Comparison of ENCODE assay signal across 2 cellular contexts in the genomic region with DNA sequence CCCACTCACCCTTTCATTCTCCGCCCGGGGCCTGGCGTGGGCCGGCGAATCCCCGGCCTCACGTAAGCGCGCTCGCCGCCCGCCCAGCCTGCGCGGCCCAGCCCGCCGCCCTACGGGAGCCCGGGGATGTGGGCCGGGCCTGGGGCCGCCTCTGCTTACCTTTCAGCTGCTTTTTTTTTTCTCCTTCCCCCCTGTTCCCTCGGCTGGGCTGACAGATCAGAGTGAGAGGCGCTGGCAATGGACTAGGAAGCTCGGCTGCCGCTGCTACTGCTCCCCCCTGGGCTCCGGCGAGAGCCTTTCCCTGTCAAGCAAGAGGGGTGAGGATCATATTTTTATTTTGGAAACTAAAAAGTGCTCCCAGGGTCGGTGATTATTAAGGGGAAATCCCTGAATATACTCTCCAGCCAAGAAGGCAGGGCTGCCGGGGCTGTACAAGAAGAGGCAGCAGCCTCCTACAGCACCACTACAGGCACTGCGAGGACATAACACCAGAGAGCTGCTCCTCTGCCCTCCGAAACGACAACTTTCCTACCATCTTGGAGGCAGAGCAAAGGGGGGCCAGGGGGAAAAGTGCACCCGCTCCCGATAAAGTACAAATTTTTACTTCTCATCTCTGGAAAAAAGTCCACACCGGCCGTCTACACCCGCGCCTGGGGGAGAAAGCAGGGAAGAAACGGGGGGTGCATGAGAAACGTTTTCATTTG.
TF ChIP-seq lines count a peak whose summit lies in the region.

A gene with protein sequence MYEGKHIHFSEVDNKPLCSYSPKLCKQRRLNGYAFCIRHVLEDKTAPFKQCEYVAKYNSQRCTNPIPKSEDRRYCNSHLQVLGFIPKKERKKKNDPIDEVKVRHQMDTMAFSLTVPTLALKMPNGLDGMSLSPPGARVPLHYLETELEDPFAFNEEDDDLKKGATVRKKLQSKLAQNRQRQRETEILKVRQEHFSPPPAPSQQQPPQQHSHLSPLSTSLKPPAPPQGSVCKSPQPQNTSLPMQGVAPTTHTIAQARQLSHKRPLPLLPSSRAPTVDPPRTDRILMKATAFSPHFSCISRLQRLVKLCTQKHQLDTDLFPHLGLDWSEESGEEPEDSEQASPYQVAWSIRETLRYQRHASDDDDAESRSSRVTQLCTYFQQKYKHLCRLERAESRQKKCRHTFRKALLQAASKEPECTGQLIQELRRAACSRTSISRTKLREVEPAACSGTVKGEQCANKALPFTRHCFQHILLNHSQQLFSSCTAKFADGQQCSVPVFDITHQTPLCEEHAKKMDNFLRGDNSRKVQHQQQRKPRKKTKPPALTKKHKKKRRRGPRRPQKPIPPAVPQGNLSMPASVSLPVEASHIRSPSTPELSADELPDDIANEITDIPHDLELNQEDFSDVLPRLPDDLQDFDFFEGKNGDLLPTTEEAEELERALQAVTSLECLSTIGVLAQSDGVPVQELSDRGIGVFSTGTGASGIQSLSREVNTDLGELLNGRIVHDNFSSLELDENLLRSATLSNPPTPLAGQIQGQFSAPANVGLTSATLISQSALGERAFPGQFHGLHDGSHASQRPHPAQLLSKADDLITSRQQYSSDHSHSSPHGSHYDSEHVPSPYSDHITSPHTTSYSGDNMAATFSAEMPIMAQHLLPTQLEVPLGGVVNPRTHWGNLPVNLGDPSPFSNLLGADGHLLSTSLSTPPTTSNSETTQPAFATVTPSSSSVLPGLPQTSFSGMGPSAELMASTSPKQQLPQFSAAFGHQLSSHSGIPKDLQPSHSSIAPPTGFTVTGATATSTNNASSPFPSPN (minus strand): TSS at position 433 of the 704 bp plus-strand sequence. CDS start 23,158 bp downstream, outside the sequence.

TF ChIP-seq in HCT116, 20 proteins besides CTCF, POLR2A, EP300 and RAD21:
- 0 out of 2 replicates have a peak, but pooled peaks have one; percentile 11 for TF ChIP-seq FOSL1 (IDR thresholded peaks at IDR 0.05; ENCODE audit: low read depth)
- peak; percentile 20; the same call in 1 of the 2 replicates for TF ChIP-seq SIN3A (IDR thresholded peaks at IDR 0.05; ENCODE audit: low read depth)
- TF ChIP-seq SRF (IDR thresholded peaks at IDR 0.05; ENCODE audit: low read depth) = no peak
- TF ChIP-seq TCF7L2 (IDR thresholded peaks at IDR 0.05; ENCODE audit: borderline replicate concordance, extremely low read depth, insufficient read depth, insufficient read length) = peak; percentile 77
- no peak for TF ChIP-seq EZH2phosphoT487 (IDR thresholded peaks at IDR 0.05; ENCODE audit: borderline replicate concordance)
- TF ChIP-seq EZH2 (IDR thresholded peaks at IDR 0.05) = no peak
- TF ChIP-seq, protein P1, sequence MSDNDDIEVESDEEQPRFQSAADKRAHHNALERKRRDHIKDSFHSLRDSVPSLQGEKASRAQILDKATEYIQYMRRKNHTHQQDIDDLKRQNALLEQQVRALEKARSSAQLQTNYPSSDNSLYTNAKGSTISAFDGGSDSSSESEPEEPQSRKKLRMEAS (IDR thresholded peaks at IDR 0.05) = 0 out of 2 replicates have a peak, but pooled peaks have one; percentile 13
- no peak for TF ChIP-seq SP1 (IDR thresholded peaks at IDR 0.05; ENCODE audit: low read depth)
- TF ChIP-seq POLR2AphosphoS5 (IDR thresholded peaks at IDR 0.05; ENCODE audit: low read depth, low read length) = peak; percentile 61
- TF ChIP-seq ZNF274 (IDR thresholded peaks at IDR 0.05; ENCODE audit: low read depth, low read length) = no peak
- no peak for TF ChIP-seq CBX3 (IDR thresholded peaks at IDR 0.05; ENCODE audit: low read depth)
- TF ChIP-seq, protein P2, sequence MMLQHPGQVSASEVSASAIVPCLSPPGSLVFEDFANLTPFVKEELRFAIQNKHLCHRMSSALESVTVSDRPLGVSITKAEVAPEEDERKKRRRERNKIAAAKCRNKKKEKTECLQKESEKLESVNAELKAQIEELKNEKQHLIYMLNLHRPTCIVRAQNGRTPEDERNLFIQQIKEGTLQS (IDR thresholded peaks at IDR 0.05) = no peak
- TF ChIP-seq EGR1 (IDR thresholded peaks at IDR 0.05; ENCODE audit: low read depth) = peak; percentile 20; the same call in 1 of the 2 replicates
- TF ChIP-seq, protein P3, sequence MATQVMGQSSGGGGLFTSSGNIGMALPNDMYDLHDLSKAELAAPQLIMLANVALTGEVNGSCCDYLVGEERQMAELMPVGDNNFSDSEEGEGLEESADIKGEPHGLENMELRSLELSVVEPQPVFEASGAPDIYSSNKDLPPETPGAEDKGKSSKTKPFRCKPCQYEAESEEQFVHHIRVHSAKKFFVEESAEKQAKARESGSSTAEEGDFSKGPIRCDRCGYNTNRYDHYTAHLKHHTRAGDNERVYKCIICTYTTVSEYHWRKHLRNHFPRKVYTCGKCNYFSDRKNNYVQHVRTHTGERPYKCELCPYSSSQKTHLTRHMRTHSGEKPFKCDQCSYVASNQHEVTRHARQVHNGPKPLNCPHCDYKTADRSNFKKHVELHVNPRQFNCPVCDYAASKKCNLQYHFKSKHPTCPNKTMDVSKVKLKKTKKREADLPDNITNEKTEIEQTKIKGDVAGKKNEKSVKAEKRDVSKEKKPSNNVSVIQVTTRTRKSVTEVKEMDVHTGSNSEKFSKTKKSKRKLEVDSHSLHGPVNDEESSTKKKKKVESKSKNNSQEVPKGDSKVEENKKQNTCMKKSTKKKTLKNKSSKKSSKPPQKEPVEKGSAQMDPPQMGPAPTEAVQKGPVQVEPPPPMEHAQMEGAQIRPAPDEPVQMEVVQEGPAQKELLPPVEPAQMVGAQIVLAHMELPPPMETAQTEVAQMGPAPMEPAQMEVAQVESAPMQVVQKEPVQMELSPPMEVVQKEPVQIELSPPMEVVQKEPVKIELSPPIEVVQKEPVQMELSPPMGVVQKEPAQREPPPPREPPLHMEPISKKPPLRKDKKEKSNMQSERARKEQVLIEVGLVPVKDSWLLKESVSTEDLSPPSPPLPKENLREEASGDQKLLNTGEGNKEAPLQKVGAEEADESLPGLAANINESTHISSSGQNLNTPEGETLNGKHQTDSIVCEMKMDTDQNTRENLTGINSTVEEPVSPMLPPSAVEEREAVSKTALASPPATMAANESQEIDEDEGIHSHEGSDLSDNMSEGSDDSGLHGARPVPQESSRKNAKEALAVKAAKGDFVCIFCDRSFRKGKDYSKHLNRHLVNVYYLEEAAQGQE (IDR thresholded peaks at IDR 0.05; ENCODE audit: low read depth) = no peak
- TF ChIP-seq YY1 (IDR thresholded peaks at IDR 0.05; ENCODE audit: extremely low read depth, insufficient replicate concordance, low read depth, low read length) = peak; percentile 92
- TF ChIP-seq, protein P4, sequence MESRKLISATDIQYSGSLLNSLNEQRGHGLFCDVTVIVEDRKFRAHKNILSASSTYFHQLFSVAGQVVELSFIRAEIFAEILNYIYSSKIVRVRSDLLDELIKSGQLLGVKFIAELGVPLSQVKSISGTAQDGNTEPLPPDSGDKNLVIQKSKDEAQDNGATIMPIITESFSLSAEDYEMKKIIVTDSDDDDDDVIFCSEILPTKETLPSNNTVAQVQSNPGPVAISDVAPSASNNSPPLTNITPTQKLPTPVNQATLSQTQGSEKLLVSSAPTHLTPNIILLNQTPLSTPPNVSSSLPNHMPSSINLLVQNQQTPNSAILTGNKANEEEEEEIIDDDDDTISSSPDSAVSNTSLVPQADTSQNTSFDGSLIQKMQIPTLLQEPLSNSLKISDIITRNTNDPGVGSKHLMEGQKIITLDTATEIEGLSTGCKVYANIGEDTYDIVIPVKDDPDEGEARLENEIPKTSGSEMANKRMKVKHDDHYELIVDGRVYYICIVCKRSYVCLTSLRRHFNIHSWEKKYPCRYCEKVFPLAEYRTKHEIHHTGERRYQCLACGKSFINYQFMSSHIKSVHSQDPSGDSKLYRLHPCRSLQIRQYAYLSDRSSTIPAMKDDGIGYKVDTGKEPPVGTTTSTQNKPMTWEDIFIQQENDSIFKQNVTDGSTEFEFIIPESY (IDR thresholded peaks at IDR 0.05; ENCODE audit: extremely low read depth, insufficient replicate concordance, low read length) = no peak
- no peak for TF ChIP-seq JUND (IDR thresholded peaks at IDR 0.05)
- TF ChIP-seq ELF1 (IDR thresholded peaks at IDR 0.05; ENCODE audit: borderline replicate concordance, low read depth) = no peak
- no peak for TF ChIP-seq CEBPB (IDR thresholded peaks at IDR 0.05; ENCODE audit: low read depth)
- peak; percentile 100 for TF ChIP-seq ZFX (IDR thresholded peaks at IDR 0.05)
TF ChIP-seq in HCT116: peak in this region for 8.

TF ChIP-seq in SK-N-SH, 30 proteins besides CTCF, POLR2A, EP300 and RAD21 (continues in another document):
- TF ChIP-seq, protein P1 (IDR thresholded peaks at IDR 0.05; ENCODE audit: low read depth) = no peak; the same call in 1 of the 2 replicates
- TF ChIP-seq, protein P5, sequence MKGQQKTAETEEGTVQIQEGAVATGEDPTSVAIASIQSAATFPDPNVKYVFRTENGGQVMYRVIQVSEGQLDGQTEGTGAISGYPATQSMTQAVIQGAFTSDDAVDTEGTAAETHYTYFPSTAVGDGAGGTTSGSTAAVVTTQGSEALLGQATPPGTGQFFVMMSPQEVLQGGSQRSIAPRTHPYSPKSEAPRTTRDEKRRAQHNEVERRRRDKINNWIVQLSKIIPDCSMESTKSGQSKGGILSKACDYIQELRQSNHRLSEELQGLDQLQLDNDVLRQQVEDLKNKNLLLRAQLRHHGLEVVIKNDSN (IDR thresholded peaks at IDR 0.05; ENCODE audit: borderline replicate concordance, low read depth) = no peak
- TF ChIP-seq FOXJ3 (CRISPR knock-in tag; IDR thresholded peaks at IDR 0.05) = no peak
- TF ChIP-seq JUND (IDR thresholded peaks at IDR 0.05) = no peak
- TF ChIP-seq NRF1 (IDR thresholded peaks at IDR 0.05; ENCODE audit: low read depth, low read length) = no peak
- TF ChIP-seq, protein P6, sequence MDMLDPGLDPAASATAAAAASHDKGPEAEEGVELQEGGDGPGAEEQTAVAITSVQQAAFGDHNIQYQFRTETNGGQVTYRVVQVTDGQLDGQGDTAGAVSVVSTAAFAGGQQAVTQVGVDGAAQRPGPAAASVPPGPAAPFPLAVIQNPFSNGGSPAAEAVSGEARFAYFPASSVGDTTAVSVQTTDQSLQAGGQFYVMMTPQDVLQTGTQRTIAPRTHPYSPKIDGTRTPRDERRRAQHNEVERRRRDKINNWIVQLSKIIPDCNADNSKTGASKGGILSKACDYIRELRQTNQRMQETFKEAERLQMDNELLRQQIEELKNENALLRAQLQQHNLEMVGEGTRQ (IDR thresholded peaks at IDR 0.05; ENCODE audit: borderline replicate concordance, low read depth, low read length) = no peak
- no peak for TF ChIP-seq RXRA (IDR thresholded peaks at IDR 0.05; ENCODE audit: borderline replicate concordance, low read depth)
- TF ChIP-seq FOXM1 (IDR thresholded peaks at IDR 0.05; ENCODE audit: low read depth) = no peak
- TF ChIP-seq MEF2A (IDR thresholded peaks at IDR 0.05; ENCODE audit: borderline replicate concordance, low read depth) = no peak
- TF ChIP-seq RCOR1 (IDR thresholded peaks at IDR 0.05; ENCODE audit: low read length) = peak; percentile 16; the same call in 1 of the 2 replicates
- no peak for TF ChIP-seq GATA2 (CRISPR knock-in tag; IDR thresholded peaks at IDR 0.05)
- TF ChIP-seq SIN3A (IDR thresholded peaks at IDR 0.05; ENCODE audit: borderline replicate concordance, low read depth, low read length) = peak; percentile 66; the same call in 1 of the 2 replicates
- TF ChIP-seq, protein P4 (IDR thresholded peaks at IDR 0.05; ENCODE audit: borderline replicate concordance, low read depth) = no peak
- no peak for TF ChIP-seq ELF1 (IDR thresholded peaks at IDR 0.05)
- TF ChIP-seq POLR2AphosphoS5 (IDR thresholded peaks at IDR 0.05; ENCODE audit: low read depth, low read length) = peak; percentile 84
- TF ChIP-seq GABPA (IDR thresholded peaks at IDR 0.05; ENCODE audit: low read depth) = no peak
- TF ChIP-seq CHD2 (IDR thresholded peaks at IDR 0.05; ENCODE audit: low read length, partially characterized antibody) = peak; percentile 7
- no peak for TF ChIP-seq TEAD4 (IDR thresholded peaks at IDR 0.05; ENCODE audit: borderline replicate concordance, insufficient read depth)
- TF ChIP-seq EZH2phosphoT487 (IDR thresholded peaks at IDR 0.05; ENCODE audit: borderline replicate concordance, low read depth) = no peak
- no peak for TF ChIP-seq TCF12 (IDR thresholded peaks at IDR 0.05)
- no peak for TF ChIP-seq NFIC (IDR thresholded peaks at IDR 0.05; ENCODE audit: borderline replicate concordance)
- TF ChIP-seq, protein P7, sequence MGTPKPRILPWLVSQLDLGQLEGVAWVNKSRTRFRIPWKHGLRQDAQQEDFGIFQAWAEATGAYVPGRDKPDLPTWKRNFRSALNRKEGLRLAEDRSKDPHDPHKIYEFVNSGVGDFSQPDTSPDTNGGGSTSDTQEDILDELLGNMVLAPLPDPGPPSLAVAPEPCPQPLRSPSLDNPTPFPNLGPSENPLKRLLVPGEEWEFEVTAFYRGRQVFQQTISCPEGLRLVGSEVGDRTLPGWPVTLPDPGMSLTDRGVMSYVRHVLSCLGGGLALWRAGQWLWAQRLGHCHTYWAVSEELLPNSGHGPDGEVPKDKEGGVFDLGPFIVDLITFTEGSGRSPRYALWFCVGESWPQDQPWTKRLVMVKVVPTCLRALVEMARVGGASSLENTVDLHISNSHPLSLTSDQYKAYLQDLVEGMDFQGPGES (IDR thresholded peaks at IDR 0.05; ENCODE audit: low read depth, low read length) = no peak
- no peak for TF ChIP-seq FOSL2 (IDR thresholded peaks at IDR 0.05; ENCODE audit: borderline replicate concordance, low read depth)
- TF ChIP-seq MXI1 (IDR thresholded peaks at IDR 0.05; ENCODE audit: low read depth, low read length) = peak; percentile 76
- peak; percentile 41; the same call in 1 of the 2 replicates for TF ChIP-seq RFX5 (IDR thresholded peaks at IDR 0.05; ENCODE audit: low read length)
- peak; percentile 87 for TF ChIP-seq YY1 (IDR thresholded peaks at IDR 0.05; ENCODE audit: low read depth)
- TF ChIP-seq TAF1 (IDR thresholded peaks at IDR 0.05; ENCODE audit: borderline replicate concordance, low read depth, low read length) = peak; percentile 80
